Comparison of ENCODE assay signal across 8 cellular contexts in the genomic region with DNA sequence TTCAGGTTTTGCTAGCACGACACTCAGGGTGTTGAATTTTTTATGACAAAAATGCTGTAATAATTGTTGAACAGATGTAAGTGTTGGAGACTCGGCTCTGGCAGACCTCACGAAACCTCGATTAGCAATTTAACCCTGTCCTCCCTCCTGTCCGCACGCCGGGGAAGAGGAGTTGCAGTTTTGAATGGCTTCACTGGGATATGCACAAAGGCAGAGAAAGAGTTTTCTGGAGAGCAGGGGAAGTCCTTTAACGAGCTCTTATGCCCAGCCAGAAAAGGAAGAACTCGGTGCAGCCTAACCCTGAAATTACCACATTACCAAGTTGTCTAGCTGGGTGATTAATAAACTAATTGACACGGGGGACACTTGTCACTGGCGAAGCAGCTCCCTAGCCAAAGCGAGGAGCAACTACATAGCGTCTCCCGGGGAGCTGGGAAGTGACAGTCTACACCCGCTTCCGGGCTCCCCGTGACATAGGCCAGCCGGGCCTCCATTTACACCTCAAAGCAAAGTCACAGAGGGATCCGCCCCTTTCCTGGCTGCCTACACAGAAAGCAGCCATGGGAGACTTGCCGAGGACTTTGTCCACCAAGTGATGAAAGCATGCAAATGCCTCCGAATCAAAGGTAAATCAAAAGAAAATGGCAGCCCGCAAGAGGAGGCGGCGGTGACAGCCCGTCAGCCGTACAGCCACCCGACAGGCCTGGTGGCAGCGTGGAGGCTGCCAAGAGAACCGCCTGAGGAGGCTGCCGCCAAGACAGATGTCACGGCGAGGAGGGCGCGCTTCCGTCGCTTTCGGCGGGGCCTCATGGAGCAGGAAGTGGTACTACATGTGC.
DNase-seq lines count a peak whose midpoint lies in the region; ATAC-seq, FAIRE-seq and TF ChIP-seq lines count a peak whose summit lies in the region.

No MANE protein-coding gene starts in this region.

- H3K27ac Mint-ChIP-seq in progenitor cell of endocrine pancreas (no peak overlapping the region), type B pancreatic cell (peak overlapping the region; percentile 46)

- H3K4me1 Mint-ChIP-seq in progenitor cell of endocrine pancreas (ENCODE audit: low read depth) (peaks cover 15% of the 10 kb centered on the region), type B pancreatic cell (ENCODE audit: unreplicated experiment) (peaks cover 17% of the 10 kb centered on the region)

- H3K27me3 Mint-ChIP-seq in progenitor cell of endocrine pancreas (peaks cover 41% of the 10 kb centered on the region), type B pancreatic cell (peaks cover 25% of the 10 kb centered on the region)

- peak overlapping the region; percentile 72 for H3K4me3 Mint-ChIP-seq in progenitor cell of endocrine pancreas (ENCODE audit: low read depth)
- H3K4me3 Mint-ChIP-seq in type B pancreatic cell, result peak overlapping the region; percentile 79

- peak; percentile 91 for DNase-seq in activated CD8-positive, alpha-beta memory T cell treated with anti-CD3 and anti-CD28 coated beads for 24 hours
- DNase-seq in epithelial cell of proximal tubule (ENCODE audit: low read depth) (no peak), progenitor cell of endocrine pancreas (ENCODE audit: low spot score, unreplicated experiment) (no peak), type B pancreatic cell (ENCODE audit: extremely low spot score, unreplicated experiment) (no peak), urothelium cell line (ENCODE audit: low spot score) (no peak), H4 (ENCODE audit: low spot score) (no peak), KG1 (lab: John Stamatoyannopoulos, UW) (no peak)

- H3K9me3 Mint-ChIP-seq in progenitor cell of endocrine pancreas (ENCODE audit: low read depth) (peaks cover 11% of the 10 kb centered on the region), type B pancreatic cell (no peaks in the 10 kb centered on the region)

- H3K4me3 ChIP-seq in epithelial cell of proximal tubule (ENCODE audit: low read depth, low read length), result peak overlapping the region; percentile 36

- no peaks in the 10 kb centered on the region for H3K36me3 Mint-ChIP-seq in progenitor cell of endocrine pancreas (ENCODE audit: insufficient read depth)
- H3K36me3 Mint-ChIP-seq in type B pancreatic cell, result no peaks in the 10 kb centered on the region

- TF ChIP-seq CTCF in epithelial cell of proximal tubule (conservative IDR thresholded peaks at IDR 0.05; ENCODE audit: low read depth, low read length) (no peak), progenitor cell of endocrine pancreas (IDR thresholded peaks at IDR 0.05; ENCODE audit: unreplicated experiment) (no peak), type B pancreatic cell (conservative IDR thresholded peaks at IDR 0.05) (no peak)

- no peak for FAIRE-seq in urothelium cell line (lab: Jason Lieb, UNC)

- ATAC-seq in GM19395 (IDR thresholded peaks at IDR 0.05; ENCODE audit: unreplicated experiment), result peak; percentile 61
